In the genomic region with DNA sequence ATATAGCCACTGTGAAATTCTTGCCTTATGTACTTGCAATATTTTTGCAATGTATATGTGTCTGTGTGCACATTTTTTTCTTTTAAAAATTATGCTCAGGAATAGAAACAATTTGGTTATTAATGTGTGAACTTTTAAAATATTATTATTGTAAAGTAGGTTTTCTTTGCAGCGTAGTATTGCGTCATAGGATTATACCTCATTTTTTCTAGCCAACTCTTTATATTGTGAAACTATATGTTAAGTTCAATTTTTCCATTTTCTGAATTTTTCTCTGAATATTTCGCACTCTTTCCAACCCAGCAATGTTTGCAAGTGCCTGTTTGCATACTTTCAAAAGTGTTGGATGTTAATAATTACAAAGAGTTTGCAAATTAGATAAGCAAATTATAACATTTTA, we compare ENCODE assay signal across 3 cellular contexts.
TF ChIP-seq lines count a peak whose summit lies in the region.

No MANE protein-coding gene starts in this region.

TF ChIP-seq in HepG2, 621 proteins besides CTCF, POLR2A, EP300 and RAD21:
- peak; percentile 47; the same call in 1 of the 2 replicates for TF ChIP-seq CEBPB (IDR thresholded peaks at IDR 0.05; ENCODE audit: borderline replicate concordance, low read depth, low read length)
- TF ChIP-seq, protein P1, sequence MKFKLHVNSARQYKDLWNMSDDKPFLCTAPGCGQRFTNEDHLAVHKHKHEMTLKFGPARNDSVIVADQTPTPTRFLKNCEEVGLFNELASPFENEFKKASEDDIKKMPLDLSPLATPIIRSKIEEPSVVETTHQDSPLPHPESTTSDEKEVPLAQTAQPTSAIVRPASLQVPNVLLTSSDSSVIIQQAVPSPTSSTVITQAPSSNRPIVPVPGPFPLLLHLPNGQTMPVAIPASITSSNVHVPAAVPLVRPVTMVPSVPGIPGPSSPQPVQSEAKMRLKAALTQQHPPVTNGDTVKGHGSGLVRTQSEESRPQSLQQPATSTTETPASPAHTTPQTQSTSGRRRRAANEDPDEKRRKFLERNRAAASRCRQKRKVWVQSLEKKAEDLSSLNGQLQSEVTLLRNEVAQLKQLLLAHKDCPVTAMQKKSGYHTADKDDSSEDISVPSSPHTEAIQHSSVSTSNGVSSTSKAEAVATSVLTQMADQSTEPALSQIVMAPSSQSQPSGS (CRISPR knock-in tag; IDR thresholded peaks at IDR 0.05), result no peak

TF ChIP-seq in IMR-90, 13 proteins besides CTCF, POLR2A, EP300 and RAD21:
- TF ChIP-seq SMC3 (IDR thresholded peaks at IDR 0.05; ENCODE audit: low read depth, low read length), result no peak
- TF ChIP-seq CEBPB (IDR thresholded peaks at IDR 0.05; ENCODE audit: low read depth, low read length), result peak; percentile 70

TF ChIP-seq in H1, 55 proteins besides CTCF, POLR2A, EP300 and RAD21:
- TF ChIP-seq ZNF274 (IDR thresholded peaks at IDR 0.05; ENCODE audit: borderline replicate concordance, extremely low read depth, low read length), result no peak
- peak; percentile 65; the same call in 1 of the 2 replicates for TF ChIP-seq CEBPB (IDR thresholded peaks at IDR 0.05; ENCODE audit: low read depth, low read length)
- no peak for TF ChIP-seq RBBP5 (IDR thresholded peaks at IDR 0.05; ENCODE audit: borderline replicate concordance, low read depth, low read length)
